ENCODE assay signal across 8 cellular contexts in genomic region chr12:75390899-75391538, GRCh38. TPM values are rescaled to one million over a fixed set of nuclear protein-coding genes. Genes with fewer than 3 reads are reported as not detected.
DNase-seq lines count a peak whose midpoint lies in the region; ATAC-seq and TF ChIP-seq lines count a peak whose summit lies in the region.

Gene GLIPR1L2, plus strand, starts transcription at chr12:75391089. Its CDS starts 28 bp downstream, at chr12:75391117.

- H3K36me3 ChIP-seq in liver (ENCODE audit: control insufficient read depth in 4 of 4, insufficient read depth in 3 of 4, low read depth in 1 of 4, low read length in 3 of 4), result no peaks in the 10 kb centered on the region

- WGBS in liver, result 6% methylated on average over 36 of the region's 36 CpGs

- H3K27me3 ChIP-seq in liver (ENCODE audit: control insufficient read depth in 4 of 4, insufficient read depth in 4 of 4, low read length in 3 of 4), result no peaks in the 10 kb centered on the region

- peak within 1 kb of the TSS; percentile 69 to 84 (median 76) for H3K4me3 ChIP-seq in liver (ENCODE audit: low read depth in 1 of 3, low read length in 3 of 3)

- ATAC-seq in HG03460 (IDR thresholded peaks at IDR 0.05; ENCODE audit: unreplicated experiment), result peak; percentile 97

- peak; percentile 83 for TF ChIP-seq CTCF in liver (IDR thresholded peaks at IDR 0.05; ENCODE audit: low read depth, low read length, missing input control)

- H3K27ac ChIP-seq in liver (ENCODE audit: low read depth in 1 of 2, low read length in 2 of 2), result peak within 1 kb of the TSS; percentile 82 to 89

- H3K9ac ChIP-seq in liver (ENCODE audit: low read depth in 1 of 2, low read length in 2 of 2), result peak within 1 kb of the TSS; percentile 81 to 93

- no peaks in the 10 kb centered on the region for H3K9me3 ChIP-seq in liver (ENCODE audit: control insufficient read depth in 4 of 4, low read length in 3 of 4)

- DNase-seq in C1 segment of cervical spinal cord (lab: John Stamatoyannopoulos, UW) (peak; percentile 65 to 99 (median 94)), GM19240 (ENCODE audit: insufficient read length, low spot score) (peak; percentile 72), NCI-H526 (lab: John Stamatoyannopoulos, UW) (peak; percentile 96 to 97), dermis microvascular lymphatic vessel endothelial cell (ENCODE audit: low read depth in 2 of 2) (peak; percentile 73 to 91)
- DNase-seq in activated CD4-positive, alpha-beta T cell treated with anti-CD3 and anti-CD28 coated beads, Interleukin-2, amount 50 U/mL, for 48 hours, result peak; percentile 91 to 93
- peak; percentile 86 for DNase-seq in stimulated activated CD4-positive, alpha-beta T cell treated with anti-CD3 and anti-CD28 coated beads, Interleukin-4, amount 100 ng/mL, for 1 hour

- H3K4me1 ChIP-seq in liver (ENCODE audit: control insufficient read depth in 4 of 4, insufficient read depth in 4 of 4, low read length in 3 of 4), result peaks cover 0 to 14% (median 4%) of the 10 kb centered on the region in 4 donors

- peak; percentile 71 to 81 for TF ChIP-seq RAD21 in liver (IDR thresholded peaks at IDR 0.05)

TF ChIP-seq in liver, 16 proteins besides CTCF, POLR2A, EP300 and RAD21:
- TF ChIP-seq YY1 (IDR thresholded peaks at IDR 0.05) (peak; percentile 95), ATF3 (IDR thresholded peaks at IDR 0.05) (no peak), GABPA (IDR thresholded peaks at IDR 0.05 in 1 of 2, conservative IDR thresholded peaks at IDR 0.05 in 1 of 2) (peak in 1 of 2 donors; percentile 83), JUND (IDR thresholded peaks at IDR 0.05) (no peak), HNF4G (IDR thresholded peaks at IDR 0.05) (no peak), FOXA1 (IDR thresholded peaks at IDR 0.05) (no peak), TAF1 (conservative IDR thresholded peaks at IDR 0.05) (peak; percentile 68), MAX (IDR thresholded peaks at IDR 0.05) (peak; percentile 39), FOXA2 (IDR thresholded peaks at IDR 0.05) (no peak), NR2F2 (IDR thresholded peaks at IDR 0.05) (no peak), REST (IDR thresholded peaks at IDR 0.05) (peak; percentile 78), EGR1 (IDR thresholded peaks at IDR 0.05; ENCODE audit: low read depth in 2 of 2) (peak in 1 of 2 donors; percentile 14), HNF4A (conservative IDR thresholded peaks at IDR 0.05) (peak in 1 of 2 donors; percentile 26), SP1 (IDR thresholded peaks at IDR 0.05) (peak; percentile 51), RXRA (IDR thresholded peaks at IDR 0.05) (peak; percentile 13 to 18)
- TF ChIP-seq, protein P1, sequence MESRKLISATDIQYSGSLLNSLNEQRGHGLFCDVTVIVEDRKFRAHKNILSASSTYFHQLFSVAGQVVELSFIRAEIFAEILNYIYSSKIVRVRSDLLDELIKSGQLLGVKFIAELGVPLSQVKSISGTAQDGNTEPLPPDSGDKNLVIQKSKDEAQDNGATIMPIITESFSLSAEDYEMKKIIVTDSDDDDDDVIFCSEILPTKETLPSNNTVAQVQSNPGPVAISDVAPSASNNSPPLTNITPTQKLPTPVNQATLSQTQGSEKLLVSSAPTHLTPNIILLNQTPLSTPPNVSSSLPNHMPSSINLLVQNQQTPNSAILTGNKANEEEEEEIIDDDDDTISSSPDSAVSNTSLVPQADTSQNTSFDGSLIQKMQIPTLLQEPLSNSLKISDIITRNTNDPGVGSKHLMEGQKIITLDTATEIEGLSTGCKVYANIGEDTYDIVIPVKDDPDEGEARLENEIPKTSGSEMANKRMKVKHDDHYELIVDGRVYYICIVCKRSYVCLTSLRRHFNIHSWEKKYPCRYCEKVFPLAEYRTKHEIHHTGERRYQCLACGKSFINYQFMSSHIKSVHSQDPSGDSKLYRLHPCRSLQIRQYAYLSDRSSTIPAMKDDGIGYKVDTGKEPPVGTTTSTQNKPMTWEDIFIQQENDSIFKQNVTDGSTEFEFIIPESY (IDR thresholded peaks at IDR 0.05), result peak; percentile 33

RNA-seq across cellular contexts. Expression of gene GLIPR1L2, which starts in this region (rescaled TPM):
- total RNA-seq in dermis microvascular lymphatic vessel endothelial cell (under 0.01 and 0.13 TPM in 2 replicates), liver (under 1 TPM; 0.05 to 0.25 TPM)
- polyA plus RNA-seq in liver, result under 1 TPM; 0.28 to 0.38 TPM

Comparison
In these comparisons a context has a peak if more than half of its experiments do, and no peak if none do; other contexts are left out.
1. Peak in every context shown above with its lines: DNase-seq, ATAC-seq, H3K4me3 ChIP-seq and H3K27ac ChIP-seq.
2. Peak in DNase-seq in dermis microvascular lymphatic vessel endothelial cell; RNA of the gene not detected or under 1 TPM.